ENCODE assay signal across 8 cellular contexts in the genomic region with DNA sequence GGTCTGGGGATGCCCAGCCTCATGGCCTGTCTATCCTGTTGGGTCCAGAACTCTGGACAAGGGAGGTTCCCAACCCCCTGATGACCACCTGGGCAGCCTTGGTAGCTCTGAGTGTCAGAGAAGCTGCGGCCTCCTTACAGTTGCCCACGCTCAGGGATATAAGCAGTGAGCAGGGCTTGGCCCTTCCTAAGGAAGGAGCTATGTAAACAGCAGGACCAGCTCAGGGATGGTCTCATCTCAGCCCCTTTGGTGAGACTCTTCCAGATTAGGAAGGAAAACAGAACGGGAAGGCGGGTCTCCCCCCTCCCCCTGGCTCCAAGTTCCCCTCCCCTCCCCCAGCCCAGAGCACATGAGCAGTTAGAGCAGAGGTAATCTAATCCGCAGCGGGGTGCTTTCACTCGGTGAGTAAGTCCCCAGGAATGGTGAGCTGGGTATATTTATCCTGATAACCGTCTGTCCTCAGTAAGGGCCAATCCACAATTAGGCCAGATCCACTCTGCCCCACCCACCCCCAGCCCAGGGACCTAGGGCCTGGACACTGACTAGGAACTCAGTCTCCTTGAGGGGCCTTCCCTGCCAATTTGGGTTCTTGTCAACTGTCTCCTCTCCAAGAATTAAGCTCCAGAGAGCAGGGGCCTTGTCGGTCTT. TPM values are rescaled to one million over a fixed set of nuclear protein-coding genes. Genes with fewer than 3 reads are reported as not detected.
DNase-seq lines count a peak whose midpoint lies in the region; ATAC-seq and TF ChIP-seq lines count a peak whose summit lies in the region.

No MANE protein-coding gene starts in this region.

- H3K9me3 ChIP-seq in gastroesophageal sphincter (no peaks in the 10 kb centered on the region), parathyroid adenoma (ENCODE audit: control insufficient read depth, low read length) (no peaks in the 10 kb centered on the region)

- H3K79me2 ChIP-seq in parathyroid adenoma = peaks cover 33% of the 10 kb centered on the region

- peak overlapping the region; percentile 87 for H3K4me3 Mint-ChIP-seq in HFFc6
- H3K4me3 Mint-ChIP-seq in activated CD4-positive, alpha-beta memory T cell treated with anti-CD3 and anti-CD28 coated beads for 36 hours = peak overlapping the region; percentile 42

- H3K27ac ChIP-seq in gastroesophageal sphincter (peak overlapping the region; percentile 64 to 97 (median 89)), parathyroid adenoma (peak overlapping the region; percentile 97)

- peak overlapping the region; percentile 76 for H2AFZ ChIP-seq in parathyroid adenoma

- 8% methylated on average over 2 of the region's 9 CpGs; no CpG with 5 or more reads in 1 of the 2 donors for WGBS in gastroesophageal sphincter (ENCODE audit: low coverage in 1 of 2), 2 donors

- POLR2A ChIA-PET in AG04449 (lab: Yijun Ruan, JAX) = interaction anchor here (0.6 to 8.8 kb wide), 9 partner anchors 14 to 61 kb away, joined by 3 to 249 read pairs (median 14); a partner anchor contains a TSS
- POLR2A ChIA-PET in activated CD4-positive, alpha-beta memory T cell treated with anti-CD3 and anti-CD28 coated beads for 36 hours (lab: Charles Lee) = interaction anchor here (2.0 to 9.6 kb wide), 4 partner anchors 29 to 61 kb away, joined by 14 to 261 read pairs (median 42); a partner anchor contains a TSS

- H3K27me3 Mint-ChIP-seq in HFFc6 (ENCODE audit: insufficient read depth) = peaks cover 4% of the 10 kb centered on the region; the same call in 1 of the 2 replicates
- H3K27me3 Mint-ChIP-seq in activated CD4-positive, alpha-beta memory T cell treated with anti-CD3 and anti-CD28 coated beads for 36 hours = no peaks in the 10 kb centered on the region

- no peak for TF ChIP-seq CTCF in AG04449 (IDR thresholded peaks at IDR 0.05; ENCODE audit: insufficient read depth, low read length, missing control alignments)
- no peak for TF ChIP-seq CTCF in HFFc6 (IDR thresholded peaks at IDR 0.05)
- no peak for TF ChIP-seq CTCF in gastroesophageal sphincter (IDR thresholded peaks at IDR 0.05)
- no peak for TF ChIP-seq CTCF in parathyroid adenoma (IDR thresholded peaks at IDR 0.05)

- no peaks in the 10 kb centered on the region for H3K27me3 ChIP-seq in gastroesophageal sphincter
- no peaks in the 10 kb centered on the region for H3K27me3 ChIP-seq in parathyroid adenoma (ENCODE audit: control insufficient read depth, insufficient read depth, low read length)

- DNase-seq in AG04449 (ENCODE audit: low read depth, low spot score) (peak; percentile 80), HFFc6 (peak; percentile 93), DMS79 treated with DMSO at 0.1 percent for 48 hours (lab: John Stamatoyannopoulos, UW) (no peak), NCI-H2081 (lab: John Stamatoyannopoulos, UW) (no peak)
- DNase-seq in activated CD4-positive, alpha-beta memory T cell treated with anti-CD3 and anti-CD28 coated beads for 36 hours = no peak
- no peak for DNase-seq in activated CD8-positive, alpha-beta memory T cell treated with anti-CD3 and anti-CD28 coated beads, Interleukin-2, amount 50 U/mL, for 48 hours

- H3K9me3 Mint-ChIP-seq in HFFc6 = no peaks in the 10 kb centered on the region
- H3K9me3 Mint-ChIP-seq in activated CD4-positive, alpha-beta memory T cell treated with anti-CD3 and anti-CD28 coated beads for 36 hours = no peaks in the 10 kb centered on the region

- H3K9ac ChIP-seq in parathyroid adenoma = no peak overlapping the region

- H3K4me1 ChIP-seq in gastroesophageal sphincter (peaks cover 22 to 100% (median 85%) of the 10 kb centered on the region in 3 donors), parathyroid adenoma (peaks cover 60% of the 10 kb centered on the region)

- H3K27ac Mint-ChIP-seq in HFFc6 = peak overlapping the region; percentile 97
- H3K27ac Mint-ChIP-seq in activated CD4-positive, alpha-beta memory T cell treated with anti-CD3 and anti-CD28 coated beads for 36 hours = peak overlapping the region; percentile 93

- no peak for TF ChIP-seq POLR2A in gastroesophageal sphincter (IDR thresholded peaks at IDR 0.05)

- H3K36me3 Mint-ChIP-seq in HFFc6 (ENCODE audit: low read depth) = peaks cover 26% of the 10 kb centered on the region
- H3K36me3 Mint-ChIP-seq in activated CD4-positive, alpha-beta memory T cell treated with anti-CD3 and anti-CD28 coated beads for 36 hours = no peaks in the 10 kb centered on the region

- intact Hi-C loops in activated CD4-positive, alpha-beta memory T cell treated with anti-CD3 and anti-CD28 coated beads for 36 hours (cut with micrococcal nuclease) = loop anchor here (2.0 kb wide), 1 partner anchor 208 kb away; a partner anchor contains a TSS

- peaks cover 100% of the 10 kb centered on the region for H3K4me1 Mint-ChIP-seq in HFFc6 (ENCODE audit: low read depth)
- peaks cover 94% of the 10 kb centered on the region for H3K4me1 Mint-ChIP-seq in activated CD4-positive, alpha-beta memory T cell treated with anti-CD3 and anti-CD28 coated beads for 36 hours (ENCODE audit: low read depth)

- CTCF ChIA-PET in AG04449 (lab: Yijun Ruan, JAX) = interaction anchor here (1.0 to 17.9 kb wide), 8 partner anchors 11 to 72 kb away, joined by 4 to 1066 read pairs (median 128); a partner anchor contains a TSS
- CTCF ChIA-PET in activated CD4-positive, alpha-beta memory T cell treated with anti-CD3 and anti-CD28 coated beads for 36 hours (lab: Charles Lee) = interaction anchor here (0.9 to 12.1 kb wide), 10 partner anchors 10 to 305 kb away, joined by 3 to 614 read pairs (median 12); a partner anchor contains a TSS

- H3K4me3 ChIP-seq in AG04449 (ENCODE audit: low read depth, low read length) (peak overlapping the region; percentile 37), gastroesophageal sphincter (peak overlapping the region in 1 of 2 donors; percentile 13), parathyroid adenoma (ENCODE audit: low read depth, low read length) (no peak overlapping the region)

- H3K36me3 ChIP-seq in gastroesophageal sphincter (peaks cover 0 to 12% of the 10 kb centered on the region in 2 donors), parathyroid adenoma (ENCODE audit: control insufficient read depth, insufficient read depth, low read length) (no peaks in the 10 kb centered on the region)

- no peak for TF ChIP-seq EP300 in gastroesophageal sphincter (IDR thresholded peaks at IDR 0.05)

- peak; percentile 67 for ATAC-seq in gastroesophageal sphincter

- H3K4me2 ChIP-seq in parathyroid adenoma (ENCODE audit: low read length) = peak overlapping the region; percentile 51

RNA-seq across cellular contexts. Expression of a gene that starts 29.5 kb away (rescaled TPM):
- total RNA-seq in HFFc6 (2021; fragmentation: NEBNext Ultra II Directional; extraction: Animal tissue kit (Norgen Biotek cat#: 25700)) = 1,000 to 10,000 TPM; 2,131 to 2,494 (median 2,241) TPM
- total RNA-seq in activated CD4-positive, alpha-beta memory T cell treated with anti-CD3 and anti-CD28 coated beads for 36 hours = 1,000 to 10,000 TPM; 4,273 to 4,368 TPM
- total RNA-seq in gastroesophageal sphincter = 1,000 to 10,000 TPM; 1,730 to 2,825 (median 2,260) TPM

RNA-seq across cellular contexts. Expression of a gene that starts 35.1 kb away (rescaled TPM):
- 100 to 1,000 TPM; 219 to 290 (median 253) TPM for total RNA-seq in HFFc6 (2021; fragmentation: NEBNext Ultra II Directional; extraction: Animal tissue kit (Norgen Biotek cat#: 25700))
- total RNA-seq in activated CD4-positive, alpha-beta memory T cell treated with anti-CD3 and anti-CD28 coated beads for 36 hours = 10 to 100 TPM; 74.0 to 75.0 TPM
- total RNA-seq in gastroesophageal sphincter = 10 to 100 TPM; 43.2 to 80.4 (median 59.4) TPM

RNA-seq across cellular contexts. Expression of a gene that starts 35.9 kb away (rescaled TPM):
- 100 to 1,000 TPM in 1 of 6 experiments, 10 to 100 TPM in 5; 76.5 to 102 (median 83.1) TPM for total RNA-seq in HFFc6 (2021; fragmentation: NEBNext Ultra II Directional; extraction: Animal tissue kit (Norgen Biotek cat#: 25700))
- 100 to 1,000 TPM; 121 TPM for total RNA-seq in activated CD4-positive, alpha-beta memory T cell treated with anti-CD3 and anti-CD28 coated beads for 36 hours
- total RNA-seq in gastroesophageal sphincter = 10 to 100 TPM; 39.3 to 82.2 (median 56.0) TPM

Comparison
In these comparisons a context has a peak if more than half of its experiments do, and no peak if none do; other contexts are left out.
1. DNase-seq: peak in AG04449 (single experiment) and HFFc6 (single experiment); none in activated CD4-positive, alpha-beta memory T cell treated with anti-CD3 and anti-CD28 coated beads for 36 hours (single experiment), DMS79 treated with DMSO at 0.1 percent for 48 hours (single experiment), activated CD8-positive, alpha-beta memory T cell treated with anti-CD3 and anti-CD28 coated beads, Interleukin-2, amount 50 U/mL, for 48 hours (single experiment) and NCI-H2081 (0 of 2).